In genomic region chr11:36090351-36091245, GRCh38 we compare ENCODE assay signal across 1 cellular context.
TF ChIP-seq lines count a peak whose summit lies in the region.

No MANE protein-coding gene starts in this region.

TF ChIP-seq in HepG2, 621 proteins besides CTCF, POLR2A, EP300 and RAD21:
- TF ChIP-seq ZNF691 (CRISPR knock-in tag; IDR thresholded peaks at IDR 0.05; ENCODE audit: borderline replicate concordance, low read depth), result no peak
- TF ChIP-seq MXD4 (CRISPR knock-in tag; IDR thresholded peaks at IDR 0.05), result no peak
- TF ChIP-seq RNF2 (conservative IDR thresholded peaks at IDR 0.05; ENCODE audit: low read depth), result no peak
- TF ChIP-seq KLF16 (CRISPR knock-in tag; IDR thresholded peaks at IDR 0.05), result no peak
TF ChIP-seq in HepG2: peak in this region for 0.
